ENCODE assay signal across 8 cellular contexts in the genomic region with DNA sequence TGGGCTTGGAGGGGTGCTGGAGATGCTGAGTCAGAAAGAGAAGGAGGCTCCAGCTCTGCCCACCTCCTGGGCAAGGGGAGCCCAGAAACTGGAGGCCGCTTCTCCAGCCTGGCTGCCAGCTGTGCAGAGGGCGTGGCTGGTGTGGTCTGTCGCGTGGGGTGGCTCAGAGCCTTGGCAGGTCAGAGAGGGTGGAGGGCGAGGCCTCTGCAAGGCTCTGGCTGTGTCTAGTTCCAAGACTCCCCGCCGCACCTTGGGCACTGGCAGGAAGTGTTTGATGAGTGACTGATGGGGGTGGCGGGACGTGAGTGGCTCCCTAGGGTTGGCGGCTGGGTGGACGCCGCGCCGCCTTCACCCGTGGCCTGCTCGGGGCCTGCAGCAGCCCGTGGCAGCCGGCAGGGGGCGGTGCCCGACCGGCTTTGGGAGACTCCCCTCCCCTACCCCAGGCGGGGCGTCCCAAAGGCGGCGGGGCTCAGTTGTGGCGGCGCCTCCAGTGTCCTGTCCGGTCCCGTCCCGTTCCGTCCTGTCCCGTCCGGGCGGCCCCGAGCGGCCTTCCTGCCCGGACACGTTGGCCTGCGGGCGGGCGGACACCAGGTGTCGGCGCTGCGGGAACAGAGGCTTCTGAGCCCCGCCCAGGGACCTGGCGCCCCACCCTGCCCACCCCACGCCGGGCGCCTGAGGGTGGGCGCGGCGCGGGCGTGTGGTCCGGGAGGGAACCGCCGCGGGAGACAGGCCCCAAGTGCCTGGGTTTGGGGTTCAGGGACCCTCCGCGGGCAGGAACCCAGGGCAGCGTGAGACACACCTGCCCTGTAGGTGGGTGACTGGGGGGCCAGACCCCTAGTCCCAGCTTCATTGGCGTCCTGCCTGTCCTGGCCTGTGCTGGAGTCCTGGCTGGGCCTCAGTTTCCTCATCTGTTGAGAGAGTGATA. TPM values are rescaled to one million over a fixed set of nuclear protein-coding genes. Genes with fewer than 3 reads are reported as not detected.
DNase-seq lines count a peak whose midpoint lies in the region; ATAC-seq, FAIRE-seq and TF ChIP-seq lines count a peak whose summit lies in the region.

No MANE protein-coding gene starts in this region.

- peak overlapping the region; percentile 87 for H3K4me2 ChIP-seq in HCT116 (ENCODE audit: low read length)
- H3K4me2 ChIP-seq in astrocyte (ENCODE audit: low read length) = peak overlapping the region; percentile 69

- H3K27me3 ChIP-seq in HCT116 (ENCODE audit: insufficient read depth, low read length) (no peaks in the 10 kb centered on the region), astrocyte (ENCODE audit: insufficient read depth, low read length) (no peaks in the 10 kb centered on the region)

- H3K79me2 ChIP-seq in HCT116 (ENCODE audit: insufficient read depth, low read length) (no peaks in the 10 kb centered on the region), astrocyte (ENCODE audit: insufficient read depth, low read length) (no peaks in the 10 kb centered on the region)

- H3K9me2 ChIP-seq in HCT116 (ENCODE audit: insufficient read depth) = no peaks in the 10 kb centered on the region

- no peak overlapping the region for H2AFZ ChIP-seq in HCT116 (ENCODE audit: low read depth, low read length, poor library complexity, severe bottlenecking)
- peak overlapping the region; percentile 74 for H2AFZ ChIP-seq in astrocyte (ENCODE audit: low read depth, low read length)

- TF ChIP-seq RAD21 in HCT116 (IDR thresholded peaks at IDR 0.05; ENCODE audit: low read depth) = no peak

- H3K4me1 ChIP-seq in HCT116 (ENCODE audit: control insufficient read depth in 1 of 2, insufficient read depth in 2 of 2, low read length in 2 of 2) (peaks cover 69 to 96% of the 10 kb centered on the region in 2 experiments), astrocyte (ENCODE audit: insufficient read depth, low read length) (peaks cover 40% of the 10 kb centered on the region)

- DNase-seq in AG08396 (ENCODE audit: low spot score) (peak; percentile 86), HCT116 (ENCODE audit: low read depth, low spot score) (no peak), T-helper 2 cell (peak; percentile 46 to 71 (median 66)), astrocyte (ENCODE audit: low read depth) (no peak), Ammon's horn (ENCODE audit: low spot score) (no peak)
- DNase-seq in stimulated activated CD4-positive, alpha-beta T cell treated with anti-CD3 and anti-CD28 coated beads, Interleukin-12 subunit alpha, Interleukin-12 subunit beta, amount 100 ng/mL, for 24 hours (ENCODE audit: low read depth in 2 of 2) = peak; percentile 33 to 54

- no peaks in the 10 kb centered on the region for H3K36me3 ChIP-seq in HCT116 (ENCODE audit: control insufficient read depth in 1 of 2, insufficient read depth in 2 of 2, low read length in 2 of 2)
- H3K36me3 ChIP-seq in astrocyte (ENCODE audit: insufficient read depth, low read length) = no peaks in the 10 kb centered on the region

- CTCF ChIA-PET in HCT116 (lab: Charles Lee) = interaction anchor here (0.6 to 1.8 kb wide), 6 partner anchors 175 to 832 kb away, joined by 3 to 9 read pairs (median 3); no protein-coding TSS in a partner anchor

- peak overlapping the region; percentile 33 to 41; a peak in 3 of 4 replicates for H3K4me3 ChIP-seq in HCT116 (replicated peaks in 1 of 2; ENCODE audit: low read depth in 1 of 2, low read length in 2 of 2)
- peak overlapping the region; percentile 22 for H3K4me3 ChIP-seq in astrocyte (ENCODE audit: insufficient read depth, low read depth, low read length)
- peak overlapping the region; percentile 40; the same call in 1 of the 2 replicates for H3K4me3 ChIP-seq in iPS-18c (ENCODE audit: insufficient read depth, low read depth, low read length)

- peak in 2 of 3 experiments; percentile 87 to 90; a peak in 4 of 6 replicates for TF ChIP-seq CTCF in HCT116 (IDR thresholded peaks at IDR 0.05 in 2 of 3, conservative IDR thresholded peaks at IDR 0.05 in 1 of 3; ENCODE audit: borderline replicate concordance in 1 of 3, insufficient read depth in 1 of 3, low read depth in 2 of 3, low read length in 2 of 3)
- peak; percentile 48 for TF ChIP-seq CTCF in astrocyte (IDR thresholded peaks at IDR 0.05; ENCODE audit: insufficient read depth, low read depth, low read length)

- RAD21 ChIA-PET in HCT116 (lab: Charles Lee; ENCODE audit: low non-redundant PET in 1 of 2, low total read pairs in 2 of 2, uncharacterized antibody in 2 of 2, unreplicated experiment in 2 of 2) = no interaction called here

- no peak for FAIRE-seq in astrocyte (lab: Jason Lieb, UNC)

- H3K9me3 ChIP-seq in HCT116 (ENCODE audit: control insufficient read depth in 1 of 2, insufficient read depth in 1 of 2, low read depth in 1 of 2, low read length in 2 of 2) (no peaks in the 10 kb centered on the region), astrocyte (ENCODE audit: insufficient read depth, low read depth, low read length) (no peaks in the 10 kb centered on the region), iPS-18c (ENCODE audit: control insufficient read depth, insufficient read depth, low read length) (no peaks in the 10 kb centered on the region)

- H4K20me1 ChIP-seq in HCT116 (ENCODE audit: insufficient read depth) (no peaks in the 10 kb centered on the region), astrocyte (ENCODE audit: insufficient read depth, low read length) (no peaks in the 10 kb centered on the region)

- H3K4me1 Mint-ChIP-seq in astrocyte (ENCODE audit: low read depth, unreplicated experiment) = peaks cover 32% of the 10 kb centered on the region

- H3K27ac Mint-ChIP-seq in astrocyte (ENCODE audit: unreplicated experiment) = peak overlapping the region; percentile 66

- peak; percentile 39 for ATAC-seq in HCT116
- no peak for ATAC-seq in GM19455 (IDR thresholded peaks at IDR 0.05; ENCODE audit: unreplicated experiment)

- no peaks in the 10 kb centered on the region for H3K36me3 Mint-ChIP-seq in astrocyte (ENCODE audit: low read depth, unreplicated experiment)

- H3K9me3 Mint-ChIP-seq in astrocyte (ENCODE audit: unreplicated experiment) = no peaks in the 10 kb centered on the region

- no peak for TF ChIP-seq POLR2A in HCT116 (IDR thresholded peaks at IDR 0.05; ENCODE audit: borderline replicate concordance, extremely low read depth, insufficient read depth, insufficient read length)

- H3K4me3 Mint-ChIP-seq in astrocyte (ENCODE audit: unreplicated experiment) = peak overlapping the region; percentile 62

- no peaks in the 10 kb centered on the region for H3K27me3 Mint-ChIP-seq in astrocyte (ENCODE audit: low read depth, unreplicated experiment)

- H3K27ac ChIP-seq in HCT116 (ENCODE audit: low read depth, low read length) = peak overlapping the region; percentile 100
- H3K27ac ChIP-seq in astrocyte (ENCODE audit: low read depth, low read length) = no peak overlapping the region

- peak overlapping the region; percentile 91 for H3K9ac ChIP-seq in HCT116 (ENCODE audit: low read length)
- H3K9ac ChIP-seq in astrocyte (ENCODE audit: low read length) = peak overlapping the region; percentile 55

- POLR2A ChIA-PET in HCT116 (lab: Charles Lee) = interaction anchor here (1.5 kb wide), 1 partner anchor 723 kb away, joined by 3 read pairs; no protein-coding TSS in a partner anchor

- intact Hi-C loops in HCT116 (cut with micrococcal nuclease) = no loop called here

- no TSS peak for BruUV-seq in HCT116 (replicated peaks; lab: Mats Ljungman, UMichigan)

TF ChIP-seq in HCT116, 20 proteins besides CTCF, POLR2A, EP300 and RAD21 (continues in another document):
- TF ChIP-seq, protein P1, sequence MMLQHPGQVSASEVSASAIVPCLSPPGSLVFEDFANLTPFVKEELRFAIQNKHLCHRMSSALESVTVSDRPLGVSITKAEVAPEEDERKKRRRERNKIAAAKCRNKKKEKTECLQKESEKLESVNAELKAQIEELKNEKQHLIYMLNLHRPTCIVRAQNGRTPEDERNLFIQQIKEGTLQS (IDR thresholded peaks at IDR 0.05) = no peak
- no peak for TF ChIP-seq SP1 (IDR thresholded peaks at IDR 0.05; ENCODE audit: low read depth)
- TF ChIP-seq EZH2 (IDR thresholded peaks at IDR 0.05) = no peak
- TF ChIP-seq EGR1 (IDR thresholded peaks at IDR 0.05; ENCODE audit: low read depth) = no peak
- TF ChIP-seq, protein P2, sequence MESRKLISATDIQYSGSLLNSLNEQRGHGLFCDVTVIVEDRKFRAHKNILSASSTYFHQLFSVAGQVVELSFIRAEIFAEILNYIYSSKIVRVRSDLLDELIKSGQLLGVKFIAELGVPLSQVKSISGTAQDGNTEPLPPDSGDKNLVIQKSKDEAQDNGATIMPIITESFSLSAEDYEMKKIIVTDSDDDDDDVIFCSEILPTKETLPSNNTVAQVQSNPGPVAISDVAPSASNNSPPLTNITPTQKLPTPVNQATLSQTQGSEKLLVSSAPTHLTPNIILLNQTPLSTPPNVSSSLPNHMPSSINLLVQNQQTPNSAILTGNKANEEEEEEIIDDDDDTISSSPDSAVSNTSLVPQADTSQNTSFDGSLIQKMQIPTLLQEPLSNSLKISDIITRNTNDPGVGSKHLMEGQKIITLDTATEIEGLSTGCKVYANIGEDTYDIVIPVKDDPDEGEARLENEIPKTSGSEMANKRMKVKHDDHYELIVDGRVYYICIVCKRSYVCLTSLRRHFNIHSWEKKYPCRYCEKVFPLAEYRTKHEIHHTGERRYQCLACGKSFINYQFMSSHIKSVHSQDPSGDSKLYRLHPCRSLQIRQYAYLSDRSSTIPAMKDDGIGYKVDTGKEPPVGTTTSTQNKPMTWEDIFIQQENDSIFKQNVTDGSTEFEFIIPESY (IDR thresholded peaks at IDR 0.05; ENCODE audit: extremely low read depth, insufficient replicate concordance, low read length) = peak; percentile 13
- TF ChIP-seq YY1 (IDR thresholded peaks at IDR 0.05; ENCODE audit: extremely low read depth, insufficient replicate concordance, low read depth, low read length) = no peak
- TF ChIP-seq ZFX (IDR thresholded peaks at IDR 0.05) = peak; percentile 23; the same call in 1 of the 2 replicates
- TF ChIP-seq CEBPB (IDR thresholded peaks at IDR 0.05; ENCODE audit: low read depth) = no peak
- no peak for TF ChIP-seq FOSL1 (IDR thresholded peaks at IDR 0.05; ENCODE audit: low read depth)
- TF ChIP-seq SRF (IDR thresholded peaks at IDR 0.05; ENCODE audit: low read depth) = no peak

RNA-seq across cellular contexts. Expression of a gene that starts 39.7 kb away (rescaled TPM):
- total RNA-seq in HCT116 (2021; ENCODE audit: unreplicated experiment) (8.8 TPM), astrocyte (2.8 and 3.6 TPM in 2 replicates)
- polyA plus RNA-seq in HCT116 (2012) = 14.4 and 24.3 TPM in 2 replicates

Comparison
In these comparisons a context has a peak if more than half of its experiments do, and no peak if none do; other contexts are left out.
1. DNase-seq: peak in AG08396 (single experiment), T-helper 2 cell (5 of 5) and stimulated activated CD4-positive, alpha-beta T cell treated with anti-CD3 and anti-CD28 coated beads, Interleukin-12 subunit alpha, Interleukin-12 subunit beta, amount 100 ng/mL, for 24 hours (2 of 2); none in HCT116 (single experiment), astrocyte (single experiment) and Ammon's horn (single experiment).
2. Peak in every context shown above with its lines, with median percentiles within 50 percentile points of each other: H3K4me3 ChIP-seq.